29 cellular contexts compared by ENCODE assay signal in the genomic region with DNA sequence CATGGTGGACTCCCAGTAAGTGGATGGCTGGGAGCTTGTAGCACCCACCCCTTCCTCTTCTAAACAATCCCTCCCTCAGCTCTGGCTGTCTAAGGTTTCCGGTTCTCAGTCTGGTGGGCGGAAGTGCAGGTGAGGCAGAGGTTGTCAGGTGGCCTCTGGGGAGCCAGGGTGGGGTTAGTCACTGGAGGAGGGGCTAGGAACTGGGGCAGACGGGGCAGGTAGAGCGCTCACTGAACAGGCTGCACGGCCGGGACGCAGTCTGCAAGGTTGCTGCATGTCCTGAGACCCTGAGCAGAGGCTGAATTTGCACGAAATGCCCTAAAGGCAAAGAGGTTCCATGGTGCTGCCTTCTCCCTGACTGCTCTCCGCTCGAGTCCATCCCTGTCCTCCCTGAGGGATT.
"Had no signal": no experiment of that assay in that cellular context is flagged by ENCODE, and none has a peak within 500 bp of the region (broad histone marks: within the 10 kb centered on the region; RNA-seq: fewer than 3 reads in every experiment).

No MANE protein-coding gene starts in this region.

- ATAC-seq: activated T-cell treated with anti-CD3 and anti-CD28 coated beads, Interleukin-2, amount 50 U/mL, for 4 hours; activated T-helper 17 cell treated with anti-CD3 and anti-CD28 coated beads, Interleukin-2, amount 50 U/mL, for 72 hours; gastrocnemius medialis; left cardiac atrium; stimulated activated memory B cell treated with anti-CD40 and anti-IgM and Interleukin-4, amounts not matched to agents 10 μg/mL and 1 μg/mL and 100 μg/mL, for 72 hours had no signal

- DNase-seq: activated CD4-positive, alpha-beta memory T cell treated with anti-CD3 and anti-CD28 coated beads, Interleukin-2, amount 10 ng/mL, durations not matched to agents 7 days and 5 days; activated CD4-positive, alpha-beta T cell treated with anti-CD3 and anti-CD28 coated beads for 1 hour; activated CD4-positive, alpha-beta T cell treated with anti-CD3 and anti-CD28 coated beads, Interleukin-2, amount 10 ng/mL, durations not matched to agents 7 days and 5 days; activated gamma-delta T cell treated with Interleukin-2 at 50 U/mL for 16 hours; activated naive CD4-positive, alpha-beta T cell treated with anti-CD3 and anti-CD28 coated beads, Interleukin-2, amount 50 U/mL, for 16 hours; activated T-cell treated with anti-CD3 and anti-CD28 coated beads, Interleukin-2, amount 50 U/mL, for 4 hours; amniotic stem cell; brain microvascular endothelial cell; caudate nucleus; effector CD4-positive, alpha-beta T cell; esophagus squamous epithelium; gastrocnemius medialis; glutamatergic neuron; left cardiac atrium; naive thymus-derived CD4-positive, alpha-beta T cell; nucleus accumbens; stimulated activated CD4-positive, alpha-beta T cell treated with anti-CD3 and anti-CD28 coated beads, Interleukin-1b, Interleukin-23, amount 100 ng/mL, for 48 hours; stimulated activated CD4-positive, alpha-beta T cell treated with anti-CD3 and anti-CD28 coated beads, Interleukin-4, amount 100 ng/mL, for 4 hours; stimulated activated CD8-positive, alpha-beta memory T cell treated with anti-CD3 and anti-CD28 coated beads, Interleukin-4, amount 100 ng/mL, for 48 hours; stomach; T-helper 2 cell; thyroid gland had no signal

- H3K27ac ChIP-seq: brain microvascular endothelial cell, epithelial cell of prostate, esophagus squamous epithelium, gastrocnemius medialis, parathyroid adenoma, right atrium auricular region, stomach, thyroid gland, upper lobe of left lung had no signal

- H3K4me3 ChIP-seq: esophagus squamous epithelium, gastrocnemius medialis, right atrium auricular region, smooth muscle cell, stomach, thyroid gland, upper lobe of left lung had no signal
